In the genomic region with DNA sequence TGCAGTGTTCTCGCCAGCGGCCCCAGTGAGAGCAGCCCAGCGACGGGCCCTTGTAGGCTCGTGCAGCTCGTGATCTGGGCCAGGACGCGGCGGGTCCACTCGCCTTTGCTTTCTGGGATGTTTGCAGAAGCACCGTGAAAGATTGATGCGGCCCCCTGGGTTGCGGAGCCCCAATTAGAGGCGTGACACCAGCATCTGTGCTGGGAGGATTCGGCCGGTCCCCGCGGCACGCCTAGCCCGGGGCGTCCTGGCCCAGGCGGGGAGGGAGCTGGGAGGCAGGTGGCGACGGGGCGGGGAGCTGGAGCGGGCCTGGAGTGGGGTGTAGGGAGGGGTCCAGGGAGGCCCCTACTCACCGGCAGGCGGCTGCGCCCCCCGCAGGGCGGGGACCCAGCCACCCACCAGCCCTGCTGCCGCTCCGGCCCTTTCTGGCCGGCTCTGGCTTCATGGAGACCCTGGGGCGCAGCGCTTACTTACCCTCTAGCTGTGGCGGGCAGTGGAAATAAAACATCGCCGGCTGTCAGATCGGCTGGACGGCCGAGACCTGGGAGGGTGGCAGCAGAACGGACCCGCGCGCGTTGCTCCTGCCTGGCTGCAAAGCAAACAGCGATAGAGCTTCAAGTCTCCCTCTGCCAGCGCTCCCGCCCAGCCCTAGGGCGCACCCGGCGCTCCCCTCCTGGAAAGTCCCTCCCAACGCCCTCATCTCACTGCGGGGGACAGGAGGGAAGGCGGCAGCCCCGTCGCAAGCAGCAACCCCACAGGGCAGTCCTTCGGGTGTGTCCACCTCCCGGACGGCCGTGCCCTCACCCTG, we compare ENCODE assay signal across 17 cellular contexts. TPM values are rescaled to one million over a fixed set of nuclear protein-coding genes. Genes with fewer than 3 reads are reported as not detected.
DNase-seq lines count a peak whose midpoint lies in the region; ATAC-seq, FAIRE-seq and TF ChIP-seq lines count a peak whose summit lies in the region.
"Had no signal": no experiment of that assay in that cellular context is flagged by ENCODE, and none has a peak within 500 bp of the region (broad histone marks: within the 10 kb centered on the region; RNA-seq: fewer than 3 reads in every experiment).

No MANE protein-coding gene starts in this region.

- 1% methylated on average over 56 of the region's 62 CpGs; no CpG with 5 or more reads in 1 of the 2 experiments for WGBS in H1 (ENCODE audit: extremely low coverage in 1 of 2, insufficient coverage in 1 of 2, insufficient read length in 1 of 2, insufficient replicate concordance in 2 of 2, low coverage in 1 of 2, low lambda C conversion rate in 2 of 2, missing lambda C conversion rate in 1 of 2), 2 experiments

- H4K5ac ChIP-seq in H1 (ENCODE audit: insufficient read length, low read depth, low read length): no peak overlapping the region

- no peak overlapping the region for H2BK5ac ChIP-seq in H1 (ENCODE audit: low read depth, low read length)

- POLR2A ChIA-PET in H1 (lab: Charles Lee; ENCODE audit: partially characterized antibody): interaction anchor here (0.7 to 1.3 kb wide), 3 partner anchors 10 to 216 kb away, joined by 3 to 5 read pairs (median 4); no protein-coding TSS in a partner anchor

- H3K27me3 ChIP-seq in H1 (replicated peaks in 1 of 4; ENCODE audit: control insufficient read depth in 3 of 4, extremely low read depth in 1 of 4, insufficient read depth in 3 of 4, low read length in 3 of 4) (peaks cover 46 to 70% (median 66%) of the 10 kb centered on the region in 4 experiments), neural cell (ENCODE audit: insufficient read depth, low read depth, low read length) (peaks cover 97% of the 10 kb centered on the region)

- H3K4me3 ChIP-seq in H1 (ENCODE audit: extremely low read depth in 1 of 4, insufficient read depth in 2 of 4, low read depth in 3 of 4, low read length in 4 of 4) (peak overlapping the region; percentile 44 to 67 (median 48)), neural cell (ENCODE audit: low read length) (peak overlapping the region; percentile 60)
- H3K4me3 ChIP-seq: prostate gland, SJSA1 had no signal

- DNase-seq in Calu3 (peak; percentile 22), H1 (ENCODE audit: low read depth in 1 of 2, low spot score in 2 of 2) (peak in 1 of 2 experiments; percentile 78), HTR-8/SVneo (ENCODE audit: insufficient read length, low spot score) (no peak)
- no peak for DNase-seq in activated CD4-positive, alpha-beta T cell treated with anti-CD3 and anti-CD28 coated beads for 4 hours
- DNase-seq: activated CD4-positive, CD25-positive, alpha-beta regulatory T cell; NCI-H446; stimulated activated CD4-positive, alpha-beta T cell treated with anti-CD3 and anti-CD28 coated beads, Interleukin-4, amount 100 ng/mL, for 24 hours had no signal

- H3K27ac Mint-ChIP-seq in Calu3 (ENCODE audit: unreplicated experiment): no peak overlapping the region
- H3K27ac Mint-ChIP-seq in IgD-negative memory B cell: peak overlapping the region in 2 of 3 donors; percentile 46 to 50

- intact Hi-C loops in Calu3 (cut with micrococcal nuclease; ENCODE audit: unreplicated experiment): no loop called here

- H3K27me3 Mint-ChIP-seq in Calu3 (ENCODE audit: unreplicated experiment): peaks cover 100% of the 10 kb centered on the region
- H3K27me3 Mint-ChIP-seq in IgD-negative memory B cell: peaks cover 55% of the 10 kb centered on the region

- H3K4ac ChIP-seq in H1 (replicated peaks; ENCODE audit: insufficient read length, low read depth, low read length): no peak overlapping the region

- H3F3A ChIP-seq in neural cell (ENCODE audit: insufficient read depth, low read length, poor library complexity, severe bottlenecking): no peaks in the 10 kb centered on the region

- H3K27ac ChIP-seq in H1 (ENCODE audit: low read depth, low read length): no peak overlapping the region
- no peak overlapping the region for H3K27ac ChIP-seq in neural cell (ENCODE audit: low read length)
- H3K27ac ChIP-seq: HL-60, prostate gland, SJSA1 had no signal

- TF ChIP-seq EP300 in H1 (IDR thresholded peaks at IDR 0.05; ENCODE audit: borderline replicate concordance in 1 of 2, low read depth in 2 of 2, low read length in 2 of 2) (no peak), neural cell (conservative IDR thresholded peaks at IDR 0.05; ENCODE audit: poor library complexity, severe bottlenecking) (no peak)

- no peak overlapping the region for H2BK12ac ChIP-seq in H1 (ENCODE audit: low read depth, low read length)

- TF ChIP-seq RAD21 in H1 (IDR thresholded peaks at IDR 0.05 in 1 of 2, conservative IDR thresholded peaks at IDR 0.05 in 1 of 2; ENCODE audit: low read depth in 2 of 2, low read length in 2 of 2) (no peak), neural cell (conservative IDR thresholded peaks at IDR 0.05) (no peak)

- no peaks in the 10 kb centered on the region for H3K9me3 ChIP-seq in H1 (ENCODE audit: insufficient read depth in 2 of 2, low read depth in 1 of 2, low read length in 1 of 2)
- H3K9me3 ChIP-seq in neural cell (ENCODE audit: low read length): no peaks in the 10 kb centered on the region
- H3K9me3 ChIP-seq: prostate gland, SJSA1 had no signal

- no peak for ATAC-seq in GM18502 (IDR thresholded peaks at IDR 0.05; ENCODE audit: poor library complexity, unreplicated experiment)
- no peak for ATAC-seq in GM19467 (IDR thresholded peaks at IDR 0.05; ENCODE audit: unreplicated experiment)

- H2AFZ ChIP-seq in H1 (ENCODE audit: low read length): no peak overlapping the region
- no peak overlapping the region for H2AFZ ChIP-seq in neural cell (ENCODE audit: low read depth, low read length)

- peaks cover 4 to 14% (median 6%) of the 10 kb centered on the region in 4 experiments for H3K4me1 ChIP-seq in H1 (replicated peaks in 1 of 4; ENCODE audit: control insufficient read depth in 3 of 4, insufficient read depth in 4 of 4, low read length in 3 of 4)
- H3K4me1 ChIP-seq: prostate gland had no signal

- no peak overlapping the region for H3K18ac ChIP-seq in H1 (ENCODE audit: extremely low read depth, low read length)

- no peaks in the 10 kb centered on the region for H3K9me3 Mint-ChIP-seq in Calu3 (ENCODE audit: low read depth, unreplicated experiment)
- peaks cover 0 to 6% (median 0%) of the 10 kb centered on the region in 3 donors for H3K9me3 Mint-ChIP-seq in IgD-negative memory B cell

- CTCF ChIA-PET in Calu3 (lab: Charles Lee) (interaction anchor here (0.7 to 1.4 kb wide), 2 partner anchors 13 to 70 kb away, joined by 3 to 6 read pairs; no protein-coding TSS in a partner anchor), H1 (lab: Charles Lee; ENCODE audit: partially characterized antibody) (interaction anchor here (0.6 to 2.6 kb wide), 13 partner anchors 12 to 519 kb away, joined by 3 to 14 read pairs (median 4); no protein-coding TSS in a partner anchor)

- H3K9me2 ChIP-seq in neural cell (ENCODE audit: insufficient read depth, low read length): no peaks in the 10 kb centered on the region

- no peak overlapping the region for H3K23ac ChIP-seq in H1 (ENCODE audit: insufficient read length)

- H3K4me2 ChIP-seq in H1 (ENCODE audit: insufficient read depth in 1 of 2, low read depth in 2 of 2, low read length in 2 of 2): peak overlapping the region; percentile 87 to 92
- H3K4me2 ChIP-seq in neural cell (ENCODE audit: low read length): peak overlapping the region; percentile 16

- H2AK5ac ChIP-seq in H1 (ENCODE audit: low read depth, low read length): no peak overlapping the region

- H3K23me2 ChIP-seq in H1 (ENCODE audit: low read depth, low read length): peaks cover 18% of the 10 kb centered on the region; the same call in 1 of the 2 replicates

- no peak overlapping the region for H2BK20ac ChIP-seq in H1 (ENCODE audit: low read length)

- H3K14ac ChIP-seq in H1 (ENCODE audit: insufficient read length): no peak overlapping the region

- TF ChIP-seq CTCF in Calu3 (IDR thresholded peaks at IDR 0.05; ENCODE audit: unreplicated experiment): no peak
- TF ChIP-seq CTCF in H1 (IDR thresholded peaks at IDR 0.05; ENCODE audit: control extremely low read depth in 1 of 3, insufficient read depth in 1 of 3, low read depth in 1 of 3, low read length in 3 of 3): no peak
- no peak for TF ChIP-seq CTCF in neural cell (IDR thresholded peaks at IDR 0.05; ENCODE audit: poor library complexity, severe bottlenecking)

- no peaks in the 10 kb centered on the region for H3K79me1 ChIP-seq in H1 (ENCODE audit: low read depth, low read length)

- H3K56ac ChIP-seq in H1 (replicated peaks; ENCODE audit: insufficient read length, low read depth, low read length): no peak overlapping the region

- H3K9ac ChIP-seq in H1 (replicated peaks in 1 of 4; ENCODE audit: extremely low read depth in 1 of 4, low read depth in 3 of 4, low read length in 3 of 4) (no peak overlapping the region), neural cell (ENCODE audit: low read length) (no peak overlapping the region)

- no peak for TF ChIP-seq POLR2A in H1 (IDR thresholded peaks at IDR 0.05; ENCODE audit: control extremely low read depth in 1 of 2, low read depth in 2 of 2, low read length in 2 of 2)

- H3K79me2 ChIP-seq in H1 (ENCODE audit: control insufficient read depth in 1 of 2, insufficient read depth in 2 of 2, low read length in 2 of 2) (no peaks in the 10 kb centered on the region), neural cell (replicated peaks; ENCODE audit: insufficient read depth, low read length) (no peaks in the 10 kb centered on the region)

- no peak overlapping the region for H4K91ac ChIP-seq in H1 (replicated peaks; ENCODE audit: insufficient read length, low read length)

- peaks cover 6 to 23% of the 10 kb centered on the region in 2 experiments for H4K20me1 ChIP-seq in H1 (replicated peaks in 1 of 2; ENCODE audit: control insufficient read depth in 1 of 2, insufficient read depth in 2 of 2, low read length in 2 of 2)
- H4K20me1 ChIP-seq in neural cell (ENCODE audit: insufficient read depth): no peaks in the 10 kb centered on the region

- no peaks in the 10 kb centered on the region for H3K36me3 ChIP-seq in H1 (ENCODE audit: control insufficient read depth in 2 of 4, insufficient read depth in 4 of 4, low read length in 3 of 4)
- no peaks in the 10 kb centered on the region for H3K36me3 ChIP-seq in neural cell (ENCODE audit: insufficient read depth, low read length)
- H3K36me3 ChIP-seq: prostate gland, SJSA1 had no signal

- H3K4me1 Mint-ChIP-seq in Calu3 (ENCODE audit: low read depth, unreplicated experiment): no peaks in the 10 kb centered on the region
- H3K4me1 Mint-ChIP-seq in IgD-negative memory B cell: peaks cover 1 to 11% (median 10%) of the 10 kb centered on the region in 3 donors

- H3K36me3 Mint-ChIP-seq in Calu3 (ENCODE audit: insufficient read depth, unreplicated experiment) (no peaks in the 10 kb centered on the region), IgD-negative memory B cell (peaks cover 2% of the 10 kb centered on the region)

- FAIRE-seq in H1 (lab: Jason Lieb, UNC) (no peak), HTR-8/SVneo (lab: Jason Lieb, UNC) (no peak)
- FAIRE-seq: frontal cortex had no signal

- H4K8ac ChIP-seq in H1 (ENCODE audit: extremely low read depth, insufficient read depth, low read length): no peak overlapping the region

- no TSS peak for BruUV-seq in Calu3 (replicated peaks; lab: Mats Ljungman, UMichigan)

- H3K4me3 Mint-ChIP-seq in Calu3 (ENCODE audit: low read depth, unreplicated experiment) (peak overlapping the region; percentile 39), IgD-negative memory B cell (peak overlapping the region in 1 of 4 donors; percentile 32)

- H2BK15ac ChIP-seq in H1 (ENCODE audit: low read length): no peak overlapping the region

- no peak overlapping the region for H2BK120ac ChIP-seq in H1 (replicated peaks; ENCODE audit: low read depth, low read length)

RNA-seq across cellular contexts. Expression of a gene that starts 0.8 kb away (rescaled TPM):
- not detected in 2 replicates for total RNA-seq in Calu3 (2022)
- polyA plus RNA-seq in IgD-negative memory B cell (not detected), H1 (2011; rRNA removed) (not detected in 2 replicates), neural cell (not detected in 2 replicates)
- total RNA-seq in H1 (2021; fragmentation: NEBNext Ultra II Directional; extraction: Animal tissue kit (Norgen Biotek cat#: 25700)): not detected in 2 replicates
- not detected for polyA plus RNA-seq in H1 (2011; cell fraction: cytosol; rRNA removed)
- not detected for polyA plus RNA-seq in H1 (2011; cell fraction: nucleus; rRNA removed)
- not detected in 4 replicates for polyA plus RNA-seq in H1 (2012, experiment 1 of 2)
- polyA plus RNA-seq in H1 (2012, experiment 2 of 2): not detected
- polyA plus RNA-seq in H1 (2013, experiment 1 of 2): not detected
- polyA plus RNA-seq in H1 (2013, experiment 2 of 2): not detected
- not detected in 2 replicates for polyA minus RNA-seq in H1 (2011; rRNA and poly(A)+ RNA removed)
- not detected for polyA minus RNA-seq in H1 (2011; cell fraction: cytosol; rRNA and poly(A)+ RNA removed)
- polyA minus RNA-seq in H1 (2011; cell fraction: nucleus; rRNA and poly(A)+ RNA removed): not detected
- polyA minus RNA-seq in neural cell: not detected in 2 replicates
- total RNA-seq: frontal cortex, lower leg skin, prostate gland, SJSA1 had no signal
- polyA plus RNA-seq: CD14-positive monocyte had no signal
